Comparison of ENCODE assay signal across 17 cellular contexts in the genomic region with DNA sequence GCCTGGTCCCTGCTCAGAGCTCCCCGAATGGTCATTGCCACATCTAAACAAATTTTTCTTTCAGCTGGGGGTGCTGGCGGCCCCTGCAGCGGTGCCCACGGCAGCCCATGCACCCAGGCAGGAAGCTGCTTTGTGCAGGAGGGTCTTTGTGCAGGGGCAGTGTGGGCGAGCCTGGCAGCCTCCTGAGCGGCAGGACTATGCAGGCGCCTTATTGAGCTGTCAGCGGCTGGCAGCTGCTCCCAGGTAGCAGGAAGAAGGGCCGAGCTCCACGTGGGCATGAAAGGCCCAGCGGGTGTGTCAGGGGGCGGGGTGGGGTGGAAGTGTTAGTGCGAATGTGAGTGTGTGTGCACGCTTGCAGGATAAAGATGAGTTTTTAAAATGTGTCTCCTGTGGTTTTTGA.
DNase-seq lines count a peak whose midpoint lies in the region; ATAC-seq, FAIRE-seq and TF ChIP-seq lines count a peak whose summit lies in the region.
"Had no signal": no experiment of that assay in that cellular context is flagged by ENCODE, and none has a peak within 500 bp of the region (broad histone marks: within the 10 kb centered on the region; RNA-seq: fewer than 3 reads in every experiment).

No MANE protein-coding gene starts in this region.

- no peaks in the 10 kb centered on the region for H3K9me3 Mint-ChIP-seq in activated naive CD8-positive, alpha-beta T cell (ENCODE audit: low read depth)
- no peaks in the 10 kb centered on the region for H3K9me3 Mint-ChIP-seq in activated naive CD8-positive, alpha-beta T cell treated with anti-CD3 and anti-CD28 coated beads, Interleukin-2, amount 50 U/mL, for 24 hours

- no peaks in the 10 kb centered on the region for H3K4me1 ChIP-seq in small intestine (ENCODE audit: control insufficient read depth in 2 of 2, insufficient read depth in 1 of 2, low read depth in 1 of 2, low read length in 1 of 2)
- H3K4me1 ChIP-seq: BE2C had no signal

- H3K27ac ChIP-seq in small intestine (ENCODE audit: low read depth in 1 of 2, low read length in 1 of 2) = no peak overlapping the region
- H3K27ac ChIP-seq: neutrophil, right lobe of liver had no signal

- no peaks in the 10 kb centered on the region for H3K36me3 ChIP-seq in small intestine (ENCODE audit: control insufficient read depth in 2 of 2, insufficient read depth in 2 of 2, low read length in 2 of 2)
- H3K36me3 ChIP-seq: BE2C, neutrophil, right lobe of liver had no signal

- no peak overlapping the region for H3K4me3 ChIP-seq in small intestine (ENCODE audit: low read depth in 1 of 2, low read length in 2 of 2)
- H3K4me3 ChIP-seq: right lobe of liver had no signal

- H3K4me1 Mint-ChIP-seq in activated naive CD8-positive, alpha-beta T cell (ENCODE audit: low read depth) = peaks cover 11% of the 10 kb centered on the region
- H3K4me1 Mint-ChIP-seq in activated naive CD8-positive, alpha-beta T cell treated with anti-CD3 and anti-CD28 coated beads, Interleukin-2, amount 50 U/mL, for 24 hours = peaks cover 22% of the 10 kb centered on the region

- 26 to 50% (median 29%) methylated on average over 14 of the region's 14 CpGs for WGBS in small intestine, 3 donors

- H3K27me3 Mint-ChIP-seq in activated naive CD8-positive, alpha-beta T cell = no peaks in the 10 kb centered on the region
- no peaks in the 10 kb centered on the region for H3K27me3 Mint-ChIP-seq in activated naive CD8-positive, alpha-beta T cell treated with anti-CD3 and anti-CD28 coated beads, Interleukin-2, amount 50 U/mL, for 24 hours

- no peak for FAIRE-seq in small intestine (lab: Jason Lieb, UNC)

- TF ChIP-seq CTCF in GM10266 (IDR thresholded peaks at IDR 0.05; ENCODE audit: control insufficient read depth, insufficient read depth, low read depth, missing control alignments) = no peak

- no peak overlapping the region for H3K27ac Mint-ChIP-seq in activated naive CD8-positive, alpha-beta T cell
- H3K27ac Mint-ChIP-seq in activated naive CD8-positive, alpha-beta T cell treated with anti-CD3 and anti-CD28 coated beads, Interleukin-2, amount 50 U/mL, for 24 hours = no peak overlapping the region

- H3K27me3 ChIP-seq in small intestine (ENCODE audit: control insufficient read depth in 2 of 2, insufficient read depth in 2 of 2, low read length in 2 of 2) = no peaks in the 10 kb centered on the region
- H3K27me3 ChIP-seq: BE2C, right lobe of liver had no signal

- no peaks in the 10 kb centered on the region for H3K36me3 Mint-ChIP-seq in activated naive CD8-positive, alpha-beta T cell
- no peaks in the 10 kb centered on the region for H3K36me3 Mint-ChIP-seq in activated naive CD8-positive, alpha-beta T cell treated with anti-CD3 and anti-CD28 coated beads, Interleukin-2, amount 50 U/mL, for 24 hours (ENCODE audit: low read depth)

- DNase-seq in activated naive CD8-positive, alpha-beta T cell treated with anti-CD3 and anti-CD28 coated beads, Interleukin-2, amount 50 U/mL, for 24 hours = no peak
- DNase-seq in NCI-H1092 (lab: John Stamatoyannopoulos, UW) = peak; percentile 54
- DNase-seq in SW480 (ENCODE audit: low spot score) = peak; percentile 56
- peak; percentile 46 for DNase-seq in small intestine
- no peak for DNase-seq in GM10266 (ENCODE audit: extremely low spot score)
- DNase-seq: BE2C; foreskin fibroblast; NCI-H1436 treated with DMSO at 0.1 percent for 48 hours; PC-3; stimulated activated naive CD4-positive, alpha-beta T cell treated with Interleukin-2 at 50 U/mL for 16 hours; T-helper 1 cell had no signal

- H3K4me3 Mint-ChIP-seq in activated naive CD8-positive, alpha-beta T cell = peak overlapping the region; percentile 47
- no peak overlapping the region for H3K4me3 Mint-ChIP-seq in activated naive CD8-positive, alpha-beta T cell treated with anti-CD3 and anti-CD28 coated beads, Interleukin-2, amount 50 U/mL, for 24 hours

- no peaks in the 10 kb centered on the region for H3K9me3 ChIP-seq in small intestine (ENCODE audit: control insufficient read depth, low read depth)
- H3K9me3 ChIP-seq: BE2C, neutrophil, right lobe of liver had no signal

- ATAC-seq in activated naive CD8-positive, alpha-beta T cell treated with anti-CD3 and anti-CD28 coated beads, Interleukin-2, amount 50 U/mL, for 24 hours = no peak
- ATAC-seq in HG02885 (IDR thresholded peaks at IDR 0.05; ENCODE audit: poor library complexity, unreplicated experiment) = no peak
- no peak for ATAC-seq in HG03565 (IDR thresholded peaks at IDR 0.05; ENCODE audit: unreplicated experiment)
- ATAC-seq: activated CD4-positive, CD25-positive, alpha-beta regulatory T cell treated with anti-CD3 and anti-CD28 coated beads, Interleukin-2, amount 50 U/mL, for 24 hours; PC-3; right lobe of liver had no signal

Comparison
In these comparisons a context has a peak if more than half of its experiments do, and no peak if none do; other contexts are left out.
1. DNase-seq: peak in NCI-H1092 (single experiment), SW480 (single experiment) and small intestine (single experiment); none in activated naive CD8-positive, alpha-beta T cell treated with anti-CD3 and anti-CD28 coated beads, Interleukin-2, amount 50 U/mL, for 24 hours (single experiment) and GM10266 (single experiment).